39 cellular contexts compared by ENCODE assay signal in genomic region chr11:19876750-19877149, GRCh38.
"Had no signal": no experiment of that assay in that cellular context is flagged by ENCODE, and none has a peak within 500 bp of the region (broad histone marks: within the 10 kb centered on the region; RNA-seq: fewer than 3 reads in every experiment).

No MANE protein-coding gene starts in this region.

- ATAC-seq: activated CD4-positive, alpha-beta T cell treated with anti-CD3 and anti-CD28 coated beads for 36 hours; activated CD4-positive, CD25-positive, alpha-beta regulatory T cell treated with anti-CD3 and anti-CD28 coated beads, Interleukin-2, amount 50 U/mL, for 24 hours; activated CD8-positive, alpha-beta T cell treated with anti-CD3 and anti-CD28 coated beads for 36 hours; activated naive CD4-positive, alpha-beta T cell treated with anti-CD3 and anti-CD28 coated beads, Interleukin-2, amount 50 U/mL, for 72 hours; activated T-cell treated with anti-CD3 and anti-CD28 coated beads, Interleukin-2, amount 50 U/mL, for 4 hours; activated T-cell treated with anti-CD3 and anti-CD28 coated beads, Interleukin-2, amount 50 U/mL, for 72 hours; activated T-helper 17 cell treated with anti-CD3 and anti-CD28 coated beads, Interleukin-2, amount 50 U/mL, for 72 hours; body of pancreas had no signal

- H3K36me3 Mint-ChIP-seq: activated naive CD4-positive, alpha-beta T cell treated with anti-CD3 and anti-CD28 coated beads, Interleukin-2, amount 50 U/mL, for 72 hours; activated naive CD8-positive, alpha-beta T cell treated with anti-CD3 and anti-CD28 coated beads for 36 hours had no signal

- H3K27ac Mint-ChIP-seq: activated CD4-positive, alpha-beta T cell treated with anti-CD3 and anti-CD28 coated beads for 36 hours; activated CD4-positive, alpha-beta T cell treated with anti-CD3 and anti-CD28 coated beads, Interleukin-2, amount 10 ng/mL, durations not matched to agents 7 days and 5 days; activated CD8-positive, alpha-beta T cell treated with anti-CD3 and anti-CD28 coated beads for 36 hours; activated naive CD4-positive, alpha-beta T cell treated with anti-CD3 and anti-CD28 coated beads for 36 hours; activated naive CD4-positive, alpha-beta T cell treated with anti-CD3 and anti-CD28 coated beads, Interleukin-2, amount 50 U/mL, for 72 hours; activated naive CD8-positive, alpha-beta T cell treated with anti-CD3 and anti-CD28 coated beads for 36 hours; activated T-cell treated with anti-CD3 and anti-CD28 coated beads, Interleukin-2, amount 50 U/mL, for 72 hours; activated T-helper 1 cell treated with anti-CD3 and anti-CD28 coated beads, Interleukin-12 subunit alpha, Interleukin-12 subunit beta, Interleukin-2, Interleukin-4 antibody, amounts not matched to agents 30 ng/mL and 10 ng/mL and 1 ng/mL, durations not matched to agents 14 hours and 24 hours and 36 hours; activated T-helper 17 cell treated with anti-CD3 and anti-CD28 coated beads, Interleukin-2, amount 50 U/mL, for 72 hours; T-helper 1 cell treated with Interleukin-12 subunit alpha and Interleukin-12 subunit beta and Interleukin-4 antibody, amounts not matched to agents 30 μg/mL and 1 μg/mL, for 36 hours; T-helper 2 cell treated with Interferon-gamma antibody and Interleukin-4, amounts not matched to agents 5 μg/mL and 100 μg/mL, for 36 hours had no signal

- H3K4me1 Mint-ChIP-seq: activated CD4-positive, alpha-beta T cell treated with anti-CD3 and anti-CD28 coated beads for 36 hours; activated CD4-positive, alpha-beta T cell treated with anti-CD3 and anti-CD28 coated beads, Interleukin-2, amount 10 ng/mL, durations not matched to agents 7 days and 5 days; activated naive CD8-positive, alpha-beta T cell treated with anti-CD3 and anti-CD28 coated beads for 36 hours; activated T-helper 17 cell treated with anti-CD3 and anti-CD28 coated beads, Interleukin-2, amount 50 U/mL, for 72 hours; central memory CD8-positive, alpha-beta T cell had no signal

- H3K9me3 Mint-ChIP-seq: activated CD4-positive, alpha-beta T cell treated with anti-CD3 and anti-CD28 coated beads, Interleukin-2, amount 10 ng/mL, durations not matched to agents 7 days and 5 days; activated CD8-positive, alpha-beta T cell treated with anti-CD3 and anti-CD28 coated beads for 36 hours; activated naive CD4-positive, alpha-beta T cell treated with anti-CD3 and anti-CD28 coated beads for 36 hours; activated naive CD4-positive, alpha-beta T cell treated with anti-CD3 and anti-CD28 coated beads, Interleukin-2, amount 50 U/mL, for 72 hours; activated naive CD8-positive, alpha-beta T cell treated with anti-CD3 and anti-CD28 coated beads for 36 hours; activated T-cell treated with anti-CD3 and anti-CD28 coated beads, Interleukin-2, amount 50 U/mL, for 4 hours; activated T-cell treated with anti-CD3 and anti-CD28 coated beads, Interleukin-2, amount 50 U/mL, for 72 hours; activated T-helper 1 cell treated with anti-CD3 and anti-CD28 coated beads, Interleukin-12 subunit alpha, Interleukin-12 subunit beta, Interleukin-2, Interleukin-4 antibody, amounts not matched to agents 30 ng/mL and 10 ng/mL and 1 ng/mL, durations not matched to agents 14 hours and 24 hours and 36 hours; activated T-helper 17 cell treated with anti-CD3 and anti-CD28 coated beads, Interleukin-2, amount 50 U/mL, for 72 hours; central memory CD8-positive, alpha-beta T cell; T-helper 1 cell treated with Interleukin-12 subunit alpha and Interleukin-12 subunit beta and Interleukin-4 antibody, amounts not matched to agents 30 μg/mL and 1 μg/mL, for 36 hours; T-helper 2 cell treated with Interferon-gamma antibody and Interleukin-4, amounts not matched to agents 5 μg/mL and 100 μg/mL, for 36 hours had no signal

- H3K9me3 ChIP-seq: adrenal gland, body of pancreas, breast epithelium had no signal

- H3K4me3 ChIP-seq: adrenal gland, body of pancreas, breast epithelium had no signal

- H3K4me3 Mint-ChIP-seq: activated CD4-positive, alpha-beta T cell treated with anti-CD3 and anti-CD28 coated beads for 36 hours; activated CD4-positive, alpha-beta T cell treated with anti-CD3 and anti-CD28 coated beads, Interleukin-2, amount 10 ng/mL, durations not matched to agents 7 days and 5 days; activated CD8-positive, alpha-beta T cell treated with anti-CD3 and anti-CD28 coated beads for 36 hours; activated naive CD4-positive, alpha-beta T cell treated with anti-CD3 and anti-CD28 coated beads for 36 hours; activated naive CD8-positive, alpha-beta T cell treated with anti-CD3 and anti-CD28 coated beads for 36 hours; activated T-cell treated with anti-CD3 and anti-CD28 coated beads, Interleukin-2, amount 50 U/mL, for 4 hours; activated T-cell treated with anti-CD3 and anti-CD28 coated beads, Interleukin-2, amount 50 U/mL, for 72 hours; activated T-helper 1 cell treated with anti-CD3 and anti-CD28 coated beads, Interleukin-12 subunit alpha, Interleukin-12 subunit beta, Interleukin-2, Interleukin-4 antibody, amounts not matched to agents 30 ng/mL and 10 ng/mL and 1 ng/mL, durations not matched to agents 14 hours and 24 hours and 36 hours; activated T-helper 17 cell treated with anti-CD3 and anti-CD28 coated beads, Interleukin-2, amount 50 U/mL, for 72 hours; central memory CD8-positive, alpha-beta T cell; T-helper 1 cell treated with Interleukin-12 subunit alpha and Interleukin-12 subunit beta and Interleukin-4 antibody, amounts not matched to agents 30 μg/mL and 1 μg/mL, for 36 hours; T-helper 2 cell treated with Interferon-gamma antibody and Interleukin-4, amounts not matched to agents 5 μg/mL and 100 μg/mL, for 36 hours had no signal

- DNase-seq: activated CD4-positive, alpha-beta T cell treated with anti-CD3 and anti-CD28 coated beads for 1 hour; activated CD4-positive, alpha-beta T cell treated with anti-CD3 and anti-CD28 coated beads for 36 hours; activated CD4-positive, alpha-beta T cell treated with anti-CD3 and anti-CD28 coated beads for 48 hours; activated CD4-positive, alpha-beta T cell treated with anti-CD3 and anti-CD28 coated beads, Interleukin-2, amount 10 ng/mL, durations not matched to agents 7 days and 5 days; activated CD4-positive, alpha-beta T cell treated with anti-CD3 and anti-CD28 coated beads, Interleukin-2, amount 50 U/mL, for 48 hours; activated CD4-positive, CD25-positive, alpha-beta regulatory T cell; activated CD8-positive, alpha-beta memory T cell treated with anti-CD3 and anti-CD28 coated beads, Interleukin-2, amount 50 U/mL, for 4 hours; activated CD8-positive, alpha-beta T cell treated with anti-CD3 and anti-CD28 coated beads for 36 hours; activated effector memory CD4-positive, alpha-beta T cell treated with anti-CD3 and anti-CD28 coated beads, Interleukin-2, amount 50 U/mL, for 16 hours; activated gamma-delta T cell treated with Interleukin-2 at 50 U/mL for 16 hours; activated naive CD4-positive, alpha-beta T cell; activated naive CD4-positive, alpha-beta T cell treated with anti-CD3 and anti-CD28 coated beads for 36 hours; activated naive CD4-positive, alpha-beta T cell treated with anti-CD3 and anti-CD28 coated beads, Interleukin-2, amount 50 U/mL, for 16 hours; activated naive CD8-positive, alpha-beta T cell treated with anti-CD3 and anti-CD28 coated beads for 36 hours; activated T-cell treated with anti-CD3 and anti-CD28 coated beads for 4 hours; activated T-cell treated with anti-CD3 and anti-CD28 coated beads, Interleukin-2, amount 50 U/mL, for 1 hour; activated T-cell treated with anti-CD3 and anti-CD28 coated beads, Interleukin-2, amount 50 U/mL, for 4 hours; activated T-cell treated with anti-CD3 and anti-CD28 coated beads, Interleukin-2, amount 50 U/mL, for 72 hours; adrenal gland; amniotic stem cell; aorta; body of pancreas; brain microvascular endothelial cell; caudate nucleus; cerebellar nuclear complex; T-helper 1 cell; T-helper 2 cell; T-helper 9 cell had no signal

- H3K27ac ChIP-seq: adrenal gland, body of pancreas, brain microvascular endothelial cell, breast epithelium, VCaP had no signal

- H3K27me3 Mint-ChIP-seq: activated T-helper 17 cell treated with anti-CD3 and anti-CD28 coated beads, Interleukin-2, amount 50 U/mL, for 72 hours; central memory CD8-positive, alpha-beta T cell had no signal

- FAIRE-seq: astrocyte, TTC549 had no signal

- H3K4me1 ChIP-seq: adrenal gland, body of pancreas, breast epithelium had no signal

- H3K36me3 ChIP-seq: adrenal gland, breast epithelium had no signal
